ENCODE assay signal across 26 cellular contexts in the genomic region with DNA sequence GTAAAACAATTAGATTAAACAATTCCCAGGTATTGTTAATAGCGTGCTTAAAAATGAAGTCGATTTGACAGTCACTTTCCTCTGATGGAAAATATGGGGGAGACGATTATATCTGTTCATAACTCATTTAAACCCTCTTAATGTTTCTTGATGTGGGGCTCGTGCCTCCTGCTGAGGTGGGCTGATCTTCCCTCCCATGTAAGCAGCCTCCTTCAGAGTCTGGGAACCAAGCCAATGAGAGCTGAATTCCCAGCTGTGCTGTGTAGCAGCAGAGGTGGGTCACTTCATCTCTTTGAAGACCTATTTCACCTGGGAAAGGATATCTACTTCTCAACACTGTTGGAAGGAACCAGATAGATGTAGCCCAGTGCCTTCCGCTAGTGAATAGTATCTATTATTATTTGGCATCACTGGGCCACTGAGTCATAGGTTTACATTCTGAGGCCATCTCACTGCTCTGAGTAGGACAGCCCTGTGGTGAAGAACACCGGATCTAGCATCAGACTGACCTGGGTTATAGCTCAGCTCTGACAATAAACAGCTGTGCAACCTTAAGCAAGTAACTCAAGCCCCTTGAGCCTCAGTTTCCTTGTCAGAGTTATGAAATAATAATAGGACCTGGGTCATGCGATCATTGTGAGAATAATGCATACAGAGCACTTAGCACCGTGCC.
DNase-seq lines count a peak whose midpoint lies in the region; ATAC-seq, FAIRE-seq and TF ChIP-seq lines count a peak whose summit lies in the region.
"Had no signal": no experiment of that assay in that cellular context is flagged by ENCODE, and none has a peak within 500 bp of the region (broad histone marks: within the 10 kb centered on the region; RNA-seq: fewer than 3 reads in every experiment).

No MANE protein-coding gene starts in this region.

- H3K27me3 Mint-ChIP-seq in neural progenitor cell (ENCODE audit: insufficient read depth, low read depth), result peaks cover 13% of the 10 kb centered on the region

- no peaks in the 10 kb centered on the region for H3K27me3 ChIP-seq in MG63
- H3K27me3 ChIP-seq in neural progenitor cell, result no peaks in the 10 kb centered on the region
- H3K27me3 ChIP-seq in HepG2 (ENCODE audit: control insufficient read depth in 1 of 2, insufficient read depth in 2 of 2, low read length in 2 of 2), result peaks cover 0 to 7% of the 10 kb centered on the region in 2 experiments; a peak in 3 of 5 replicates
- H3K27me3 ChIP-seq: BLaER1 treated with 17β-estradiol and CSF1 and Interleukin-3, amounts not matched to agents 10 nM and 100 nM; pancreas had no signal

- no peak for TF ChIP-seq POLR2A in erythroblast (IDR thresholded peaks at IDR 0.05; ENCODE audit: low read length)
- TF ChIP-seq POLR2A in HepG2 (IDR thresholded peaks at IDR 0.05; ENCODE audit: insufficient read depth in 1 of 2, low read depth in 2 of 2, low read length in 2 of 2), result no peak

- in situ Hi-C loops in HepG2 (cut with HindIII; ENCODE audit: extremely low pct_ligation_motif_present, low pct_unique_long_range_greater_than_20kb), result no loop called here

- intact Hi-C loops in HepG2 (cut with micrococcal nuclease; ENCODE audit: unreplicated experiment), result no loop called here

- CTCF ChIA-PET in HepG2 (lab: Yijun Ruan, JAX; ENCODE audit: low intra/inter-chr PET ratio, low total read pairs), result no interaction called here

- H3K4me3 ChIP-seq in MG63 (no peak overlapping the region), cardiac fibroblast (replicated peaks in 1 of 2; ENCODE audit: low read depth in 2 of 2, low read length in 2 of 2) (no peak overlapping the region), neural progenitor cell (no peak overlapping the region), HepG2 (replicated peaks in 1 of 3; ENCODE audit: insufficient read depth in 1 of 3, low read depth in 2 of 3, low read length in 3 of 3) (no peak overlapping the region)
- H3K4me3 ChIP-seq: BLaER1 treated with 17β-estradiol and CSF1 and Interleukin-3, amounts not matched to agents 10 nM and 100 nM; pancreas had no signal

- peaks cover 3% of the 10 kb centered on the region for H3K36me3 Mint-ChIP-seq in neural progenitor cell
- H3K36me3 Mint-ChIP-seq: activated CD8-positive, alpha-beta memory T cell treated with anti-CD3 and anti-CD28 coated beads, Interleukin-2, amount 10 ng/mL, durations not matched to agents 7 days and 5 days; memory B cell had no signal

- no peak for FAIRE-seq in HepG2 (lab: Jason Lieb, UNC)
- FAIRE-seq: G401.6, GM12891, pancreas had no signal

- no peak for TF ChIP-seq EP300 in HepG2 (IDR thresholded peaks at IDR 0.05; ENCODE audit: low read depth in 2 of 2, low read length in 2 of 2)
- TF ChIP-seq EP300 in HepG2 (CRISPR knock-in tag; IDR thresholded peaks at IDR 0.05; ENCODE audit: borderline replicate concordance), result no peak

- peak overlapping the region; percentile 63 for H3K27ac Mint-ChIP-seq in neural progenitor cell
- H3K27ac Mint-ChIP-seq: activated CD4-positive, alpha-beta T cell treated with anti-CD3 and anti-CD28 coated beads for 36 hours; activated CD8-positive, alpha-beta memory T cell treated with anti-CD3 and anti-CD28 coated beads, Interleukin-2, amount 10 ng/mL, durations not matched to agents 7 days and 5 days; activated naive CD8-positive, alpha-beta T cell treated with anti-CD3 and anti-CD28 coated beads, Interleukin-2, amount 50 U/mL, for 24 hours; activated T-helper 17 cell treated with anti-CD3 and anti-CD28 coated beads, Interleukin-2, amount 50 U/mL, for 72 hours; memory B cell; stimulated activated naive CD8-positive, alpha-beta T cell treated with anti-CD3 and anti-CD28 coated beads, Interleukin-15, Interleukin-2, amounts not matched to agents 100 ng/mL and 50 ng/mL, for 24 hours had no signal

- H3K4me3 Mint-ChIP-seq in neural progenitor cell, result no peak overlapping the region
- H3K4me3 Mint-ChIP-seq: activated CD4-positive, alpha-beta T cell treated with anti-CD3 and anti-CD28 coated beads for 36 hours; activated CD8-positive, alpha-beta memory T cell treated with anti-CD3 and anti-CD28 coated beads, Interleukin-2, amount 10 ng/mL, durations not matched to agents 7 days and 5 days; activated naive CD8-positive, alpha-beta T cell treated with anti-CD3 and anti-CD28 coated beads, Interleukin-2, amount 50 U/mL, for 24 hours; activated T-helper 17 cell treated with anti-CD3 and anti-CD28 coated beads, Interleukin-2, amount 50 U/mL, for 72 hours; memory B cell; naive B cell; stimulated activated naive CD8-positive, alpha-beta T cell treated with anti-CD3 and anti-CD28 coated beads, Interleukin-15, Interleukin-2, amounts not matched to agents 100 ng/mL and 50 ng/mL, for 24 hours had no signal

- H3K36me3 ChIP-seq in MG63, result no peaks in the 10 kb centered on the region
- H3K36me3 ChIP-seq in neural progenitor cell, result no peaks in the 10 kb centered on the region
- no peaks in the 10 kb centered on the region for H3K36me3 ChIP-seq in HepG2 (replicated peaks in 1 of 2; ENCODE audit: control insufficient read depth in 1 of 2, insufficient read depth in 2 of 2, low read length in 2 of 2)
- H3K36me3 ChIP-seq: BLaER1 treated with 17β-estradiol and CSF1 and Interleukin-3, amounts not matched to agents 10 nM and 100 nM; pancreas had no signal

- H3K4me2 ChIP-seq in neural progenitor cell (no peak overlapping the region), HepG2 (ENCODE audit: low read depth, low read length) (no peak overlapping the region)
- H3K4me2 ChIP-seq: BLaER1 treated with 17β-estradiol and CSF1 and Interleukin-3, amounts not matched to agents 10 nM and 100 nM had no signal

- peaks cover 16% of the 10 kb centered on the region for H3F3A ChIP-seq in neural progenitor cell (ENCODE audit: low read depth)

- H3K4me1 ChIP-seq in neural progenitor cell, result peaks cover 2% of the 10 kb centered on the region
- no peaks in the 10 kb centered on the region for H3K4me1 ChIP-seq in HepG2 (ENCODE audit: insufficient read depth, low read length)
- H3K4me1 ChIP-seq: pancreas had no signal

- no peaks in the 10 kb centered on the region for H3K9me3 ChIP-seq in MG63
- no peaks in the 10 kb centered on the region for H3K9me3 ChIP-seq in neural progenitor cell (ENCODE audit: low read depth)
- no peaks in the 10 kb centered on the region for H3K9me3 ChIP-seq in HepG2 (ENCODE audit: low read length)
- H3K9me3 ChIP-seq: pancreas had no signal

- H3K4me1 Mint-ChIP-seq in neural progenitor cell, result peaks cover 34% of the 10 kb centered on the region
- H3K4me1 Mint-ChIP-seq: activated CD4-positive, alpha-beta T cell treated with anti-CD3 and anti-CD28 coated beads for 36 hours; activated CD8-positive, alpha-beta memory T cell treated with anti-CD3 and anti-CD28 coated beads, Interleukin-2, amount 10 ng/mL, durations not matched to agents 7 days and 5 days; activated naive CD8-positive, alpha-beta T cell treated with anti-CD3 and anti-CD28 coated beads, Interleukin-2, amount 50 U/mL, for 24 hours; activated T-helper 17 cell treated with anti-CD3 and anti-CD28 coated beads, Interleukin-2, amount 50 U/mL, for 72 hours; memory B cell; naive B cell had no signal

- no peak for ATAC-seq in HepG2
- ATAC-seq: activated CD4-positive, alpha-beta T cell treated with anti-CD3 and anti-CD28 coated beads for 36 hours; activated CD8-positive, alpha-beta memory T cell treated with anti-CD3 and anti-CD28 coated beads, Interleukin-2, amount 10 ng/mL, durations not matched to agents 7 days and 5 days; activated naive CD8-positive, alpha-beta T cell treated with anti-CD3 and anti-CD28 coated beads, Interleukin-2, amount 50 U/mL, for 24 hours; activated T-helper 17 cell treated with anti-CD3 and anti-CD28 coated beads, Interleukin-2, amount 50 U/mL, for 72 hours; HCT116; pancreas; sciatic nerve had no signal

- H3K9ac ChIP-seq in neural progenitor cell, result no peak overlapping the region
- no peak overlapping the region for H3K9ac ChIP-seq in HepG2 (ENCODE audit: insufficient read depth, low read depth, low read length)
- H3K9ac ChIP-seq: BLaER1 treated with 17β-estradiol and CSF1 and Interleukin-3, amounts not matched to agents 10 nM and 100 nM had no signal

- H3K27ac ChIP-seq in neural progenitor cell (no peak overlapping the region), HepG2 (ENCODE audit: extremely low read length, insufficient read depth, low read length) (no peak overlapping the region)
- H3K27ac ChIP-seq: BLaER1 treated with 17β-estradiol and CSF1 and Interleukin-3, amounts not matched to agents 10 nM and 100 nM; pancreas had no signal

- H3K9me3 Mint-ChIP-seq in neural progenitor cell, result no peaks in the 10 kb centered on the region
- H3K9me3 Mint-ChIP-seq: activated naive CD8-positive, alpha-beta T cell treated with anti-CD3 and anti-CD28 coated beads, Interleukin-2, amount 50 U/mL, for 24 hours; activated T-helper 17 cell treated with anti-CD3 and anti-CD28 coated beads, Interleukin-2, amount 50 U/mL, for 72 hours; memory B cell; stimulated activated naive CD8-positive, alpha-beta T cell treated with anti-CD3 and anti-CD28 coated beads, Interleukin-15, Interleukin-2, amounts not matched to agents 100 ng/mL and 50 ng/mL, for 24 hours had no signal

- 5% methylated on average over 8 of the region's 8 CpGs for WGBS in HepG2 (ENCODE audit: low lambda C conversion rate)

- no peak for TF ChIP-seq RAD21 in HepG2 (CRISPR knock-in tag; IDR thresholded peaks at IDR 0.05)

- no peaks in the 10 kb centered on the region for H4K20me1 ChIP-seq in neural progenitor cell (ENCODE audit: low read depth)
- H4K20me1 ChIP-seq in HepG2 (ENCODE audit: insufficient read depth, low read length), result no peaks in the 10 kb centered on the region
- H4K20me1 ChIP-seq: BLaER1 treated with 17β-estradiol and CSF1 and Interleukin-3, amounts not matched to agents 10 nM and 100 nM had no signal

- POLR2A ChIA-PET in HepG2 (lab: Yijun Ruan, JAX), result no interaction called here

- H2AFZ ChIP-seq in neural progenitor cell (replicated peaks) (no peak overlapping the region), HepG2 (ENCODE audit: low read length) (no peak overlapping the region)

- BruUV-seq in HepG2 (replicated peaks; lab: Mats Ljungman, UMichigan), result no TSS peak

- TF ChIP-seq CTCF in cardiac fibroblast (IDR thresholded peaks at IDR 0.05; ENCODE audit: low read depth, low read length), result no peak
- no peak for TF ChIP-seq CTCF in neural progenitor cell (IDR thresholded peaks at IDR 0.05)
- TF ChIP-seq CTCF in HepG2 (CRISPR knock-in tag; IDR thresholded peaks at IDR 0.05), result no peak

- peak; percentile 66 for DNase-seq in EL
- peak; percentile 74 for DNase-seq in MG63
- peak; percentile 12 to 59 for DNase-seq in cardiac fibroblast (ENCODE audit: low read depth in 2 of 2)
- DNase-seq in neural progenitor cell (ENCODE audit: low spot score), result no peak
- DNase-seq in stimulated activated naive CD4-positive, alpha-beta T cell (lab: John Stamatoyannopoulos, UW), result no peak
- DNase-seq in activated CD4-positive, alpha-beta T cell treated with anti-CD3 and anti-CD28 coated beads for 1 hour, result no peak
- no peak for DNase-seq in erythroblast (lab: John Stamatoyannopoulos, UW)
- no peak for DNase-seq in HepG2 (ENCODE audit: low spot score)
- DNase-seq: activated CD4-positive, alpha-beta T cell treated with anti-CD3 and anti-CD28 coated beads for 36 hours; activated CD8-positive, alpha-beta memory T cell treated with anti-CD3 and anti-CD28 coated beads, Interleukin-2, amount 10 ng/mL, durations not matched to agents 7 days and 5 days; activated naive CD8-positive, alpha-beta T cell treated with anti-CD3 and anti-CD28 coated beads, Interleukin-2, amount 50 U/mL, for 24 hours; foreskin melanocyte; kidney glomerular epithelial cell; naive B cell; NCI-H187; NCI-H510A; pancreas; trophoblast cell had no signal

- no peaks in the 10 kb centered on the region for H3K79me2 ChIP-seq in neural progenitor cell (ENCODE audit: low read depth)
- no peaks in the 10 kb centered on the region for H3K79me2 ChIP-seq in HepG2 (ENCODE audit: insufficient read depth, low read length)

Comparison
In these comparisons a context has a peak if more than half of its experiments do, and no peak if none do; other contexts are left out.
1. DNase-seq: peak in EL (single experiment), MG63 (single experiment) and cardiac fibroblast (2 of 2); none in neural progenitor cell (single experiment), stimulated activated naive CD4-positive, alpha-beta T cell (0 of 6), activated CD4-positive, alpha-beta T cell treated with anti-CD3 and anti-CD28 coated beads for 1 hour (single experiment), erythroblast (0 of 2) and HepG2 (single experiment).